Comparison of ENCODE assay signal across 8 cellular contexts in genomic region chr2:44362207-44363015, GRCh38. TPM values are rescaled to one million over a fixed set of nuclear protein-coding genes. Genes with fewer than 3 reads are reported as not detected.
DNase-seq lines count a peak whose midpoint lies in the region; ATAC-seq and TF ChIP-seq lines count a peak whose summit lies in the region.

No MANE protein-coding gene starts in this region.

- peak overlapping the region; percentile 97 for H3K27ac Mint-ChIP-seq in activated naive CD4-positive, alpha-beta T cell treated with anti-CD3 and anti-CD28 coated beads, Interleukin-2, amount 50 U/mL, for 24 hours
- H3K27ac Mint-ChIP-seq in osteocyte (ENCODE audit: unreplicated experiment): peak overlapping the region; percentile 100

- no peaks in the 10 kb centered on the region for H3K27me3 Mint-ChIP-seq in activated naive CD4-positive, alpha-beta T cell treated with anti-CD3 and anti-CD28 coated beads, Interleukin-2, amount 50 U/mL, for 24 hours
- no peaks in the 10 kb centered on the region for H3K27me3 Mint-ChIP-seq in osteocyte (ENCODE audit: unreplicated experiment)

- no peaks in the 10 kb centered on the region for H3K9me3 Mint-ChIP-seq in activated naive CD4-positive, alpha-beta T cell treated with anti-CD3 and anti-CD28 coated beads, Interleukin-2, amount 50 U/mL, for 24 hours
- no peaks in the 10 kb centered on the region for H3K9me3 Mint-ChIP-seq in osteocyte (ENCODE audit: unreplicated experiment)

- no peaks in the 10 kb centered on the region for H3K36me3 ChIP-seq in ACC112 (ENCODE audit: insufficient read depth, low read length)
- H3K36me3 ChIP-seq in aorta (ENCODE audit: control insufficient read depth in 1 of 2, insufficient read depth in 2 of 2, low read length in 1 of 2): no peaks in the 10 kb centered on the region

- peaks cover 6% of the 10 kb centered on the region for H3K36me3 Mint-ChIP-seq in activated naive CD4-positive, alpha-beta T cell treated with anti-CD3 and anti-CD28 coated beads, Interleukin-2, amount 50 U/mL, for 24 hours
- peaks cover 3% of the 10 kb centered on the region for H3K36me3 Mint-ChIP-seq in osteocyte (ENCODE audit: unreplicated experiment)

- peak overlapping the region; percentile 24; the same call in 1 of the 2 replicates for H3K27ac ChIP-seq in ACC112 (ENCODE audit: low read depth, low read length)
- peak overlapping the region; percentile 64 to 76 for H3K27ac ChIP-seq in aorta (ENCODE audit: low read depth in 1 of 2, low read length in 2 of 2)

- intact Hi-C loops in head of caudate nucleus (cut with DNase I) (loop anchor here (5.0 kb wide), 1 partner anchor 365 kb away; the partner anchor contains the start of gene LRPPRC), aorta (cut with DNase I) (loop anchor here in 1 of 2 donors (5.0 kb wide), 1 partner anchor 35 kb away; no protein-coding TSS in a partner anchor)

- peak overlapping the region; percentile 89 for H3K4me3 ChIP-seq in ACC112 (ENCODE audit: low read depth, low read length)
- H3K4me3 ChIP-seq in aorta (ENCODE audit: low read length in 2 of 2): peak overlapping the region; percentile 70 to 80

- H3K4me1 ChIP-seq in ACC112 (ENCODE audit: control insufficient read depth, insufficient read depth, low read length, unreplicated experiment): peaks cover 14% of the 10 kb centered on the region
- H3K4me1 ChIP-seq in aorta (ENCODE audit: control insufficient read depth in 1 of 2, insufficient read depth in 2 of 2, low read length in 2 of 2): peaks cover 0 to 2% of the 10 kb centered on the region in 2 donors

- no peak for TF ChIP-seq CTCF in osteocyte (IDR thresholded peaks at IDR 0.05)

- H3K79me2 ChIP-seq in ACC112 (ENCODE audit: control insufficient read depth, insufficient read depth, low read length, unreplicated experiment): peaks cover 23% of the 10 kb centered on the region

- peak overlapping the region; percentile 98 for H3K4me3 Mint-ChIP-seq in activated naive CD4-positive, alpha-beta T cell treated with anti-CD3 and anti-CD28 coated beads, Interleukin-2, amount 50 U/mL, for 24 hours
- peak overlapping the region; percentile 89 for H3K4me3 Mint-ChIP-seq in osteocyte (ENCODE audit: unreplicated experiment)

- no peaks in the 10 kb centered on the region for H3K27me3 ChIP-seq in ACC112 (ENCODE audit: insufficient read depth, low read length)
- no peaks in the 10 kb centered on the region for H3K27me3 ChIP-seq in aorta (ENCODE audit: control insufficient read depth in 1 of 2, insufficient read depth in 2 of 2, low read length in 1 of 2)

- no peaks in the 10 kb centered on the region for H3K9me3 ChIP-seq in aorta (ENCODE audit: control insufficient read depth, low read length)

- H2AFZ ChIP-seq in ACC112 (ENCODE audit: low read length, unreplicated experiment): peak overlapping the region; percentile 89

- 0% methylated on average over 31 to 32 of the region's 32 CpGs for WGBS in aorta, 2 donors

- peaks cover 55% of the 10 kb centered on the region for H3K4me1 Mint-ChIP-seq in activated naive CD4-positive, alpha-beta T cell treated with anti-CD3 and anti-CD28 coated beads, Interleukin-2, amount 50 U/mL, for 24 hours
- H3K4me1 Mint-ChIP-seq in osteocyte (ENCODE audit: unreplicated experiment): peaks cover 33% of the 10 kb centered on the region

- ATAC-seq in GM18508 (IDR thresholded peaks at IDR 0.05; ENCODE audit: insufficient read depth, unreplicated experiment) (peak; percentile 9), HG03139 (IDR thresholded peaks at IDR 0.05; ENCODE audit: unreplicated experiment) (peak; percentile 17), aorta (ENCODE audit: low FRiP score) (peak; percentile 64)

- peak; percentile 64 for DNase-seq in RPMI7951 (ENCODE audit: low read depth)
- DNase-seq in head of caudate nucleus: peak in 40 of 42 donors; percentile 21 to 79 (median 45)
- DNase-seq in osteocyte (ENCODE audit: extremely low spot score, unreplicated experiment): no peak
- DNase-seq in aorta: peak; percentile 63 to 79

RNA-seq across cellular contexts. Expression of gene CAMKMT, which starts 0.7 kb away (rescaled TPM):
- 6.6 and 8.1 TPM in 2 replicates for total RNA-seq in RPMI7951 (2014; rRNA removed; shearing (Covaris generic))
- total RNA-seq in osteocyte (8.9 and 10.9 TPM in 2 replicates), aorta (10 to 100 TPM; 14.1 to 15.2 TPM)
- polyA plus RNA-seq in aorta: 1 to 10 TPM; 3.1 to 9.8 TPM

RNA-seq across cellular contexts. Expression of gene PREPL, which starts 1.1 kb away (rescaled TPM):
- 45.4 and 53.3 TPM in 2 replicates for total RNA-seq in RPMI7951 (2014; rRNA removed; shearing (Covaris generic))
- total RNA-seq in osteocyte (49.2 and 52.8 TPM in 2 replicates), aorta (10 to 100 TPM; 49.8 to 60.3 TPM)
- 10 to 100 TPM; 17.2 to 32.4 TPM for polyA plus RNA-seq in aorta

Comparison
In these comparisons a context has a peak if more than half of its experiments do, and no peak if none do; other contexts are left out.
1. ATAC-seq: peak in every context shown above with its lines; median percentile 64 in aorta; 17 in HG03139; 9 in GM18508.